In the genomic region with DNA sequence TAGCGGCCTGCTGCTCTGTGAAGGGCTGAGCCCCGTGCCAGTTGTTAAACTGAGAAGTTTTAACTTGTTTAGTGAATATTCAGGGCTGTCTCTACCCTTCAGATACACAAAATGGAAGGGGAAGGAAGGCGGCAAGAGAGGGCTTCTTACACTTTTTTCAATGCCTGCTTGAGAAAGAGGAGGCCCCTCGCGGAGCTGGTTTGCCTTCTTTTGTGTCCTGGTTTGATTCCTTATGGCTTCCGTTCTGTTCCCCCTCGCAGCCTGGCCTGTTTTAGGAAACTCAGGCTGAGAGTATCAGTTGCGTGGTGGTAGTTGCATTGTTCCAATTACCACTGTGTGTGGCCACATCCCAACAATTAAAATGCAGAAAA, we compare ENCODE assay signal across 8 cellular contexts. TPM values are rescaled to one million over a fixed set of nuclear protein-coding genes. Genes with fewer than 3 reads are reported as not detected.
DNase-seq lines count a peak whose midpoint lies in the region; ATAC-seq and TF ChIP-seq lines count a peak whose summit lies in the region.

No MANE protein-coding gene starts in this region.

- no peak for ATAC-seq in HG03469 (IDR thresholded peaks at IDR 0.05; ENCODE audit: unreplicated experiment)

- DNase-seq in endodermal cell (peak; percentile 71), NCI-H446 (lab: John Stamatoyannopoulos, UW) (no peak), NCI-H345 treated with DMSO at 0.1 percent for 48 hours (lab: John Stamatoyannopoulos, UW; ENCODE audit: unreplicated experiment) (no peak), NCI-H1417 treated with DMSO at 0.1 percent for 48 hours (lab: John Stamatoyannopoulos, UW) (no peak)

- H3K9me2 ChIP-seq in DOHH2 (replicated peaks; ENCODE audit: control insufficient read depth, low read length) = no peaks in the 10 kb centered on the region
- no peaks in the 10 kb centered on the region for H3K9me2 ChIP-seq in OCI-LY1 (ENCODE audit: low read depth, low read length)

- H3K4me3 ChIP-seq in DOHH2 (ENCODE audit: low read length) = peak overlapping the region; percentile 99
- H3K4me3 ChIP-seq in OCI-LY1 (ENCODE audit: low read depth, low read length, poor library complexity, severe bottlenecking) = peak overlapping the region; percentile 88
- H3K4me3 ChIP-seq in endodermal cell (ENCODE audit: low read length) = peak overlapping the region; percentile 100

- no peaks in the 10 kb centered on the region; the same call in 1 of the 2 replicates for H4K20me1 ChIP-seq in DOHH2 (ENCODE audit: control insufficient read depth, insufficient read depth, low read depth, low read length)
- H4K20me1 ChIP-seq in OCI-LY1 (ENCODE audit: insufficient read depth, low read length) = no peaks in the 10 kb centered on the region

- H3K36me3 ChIP-seq in DOHH2 (ENCODE audit: control insufficient read depth, low read length) (peaks cover 35% of the 10 kb centered on the region), OCI-LY1 (ENCODE audit: insufficient read depth, low read length) (peaks cover 30% of the 10 kb centered on the region), endodermal cell (ENCODE audit: control insufficient read depth, insufficient read depth, low read length) (peaks cover 30% of the 10 kb centered on the region)

- H3K9me3 Mint-ChIP-seq in endodermal cell = no peaks in the 10 kb centered on the region
- H3K9me3 Mint-ChIP-seq in nephron = no peaks in the 10 kb centered on the region

- H3K27ac ChIP-seq in DOHH2 (ENCODE audit: low read depth, low read length) (peak overlapping the region; percentile 56), OCI-LY1 (ENCODE audit: low read depth, low read length, poor library complexity, severe bottlenecking) (peak overlapping the region; percentile 39), endodermal cell (ENCODE audit: low read depth, low read length) (peak overlapping the region; percentile 100)

- H3K4me2 ChIP-seq in DOHH2 (ENCODE audit: low read length) = peak overlapping the region; percentile 70
- peak overlapping the region; percentile 99 for H3K4me2 ChIP-seq in OCI-LY1 (ENCODE audit: low read length)

- peak overlapping the region; percentile 96 for H3K27ac Mint-ChIP-seq in endodermal cell
- peak overlapping the region; percentile 96 to 100 (median 99) for H3K27ac Mint-ChIP-seq in nephron

- H3K27me3 ChIP-seq in DOHH2 (ENCODE audit: control insufficient read depth, low read length) = no peaks in the 10 kb centered on the region
- H3K27me3 ChIP-seq in OCI-LY1 (ENCODE audit: insufficient read depth, low read length) = no peaks in the 10 kb centered on the region
- no peaks in the 10 kb centered on the region for H3K27me3 ChIP-seq in endodermal cell (ENCODE audit: control insufficient read depth, insufficient read depth, low read length, poor library complexity, severe bottlenecking)

- TF ChIP-seq CTCF in DOHH2 (IDR thresholded peaks at IDR 0.05; ENCODE audit: low read depth, low read length, poor library complexity, severe bottlenecking) (no peak), OCI-LY1 (IDR thresholded peaks at IDR 0.05; ENCODE audit: low read length) (no peak), endodermal cell (conservative IDR thresholded peaks at IDR 0.05) (no peak), nephron (IDR thresholded peaks at IDR 0.05; ENCODE audit: unreplicated experiment in 3 of 3) (no peak)

- 0 to 8% methylated on average over 1 to 8 of the region's 8 CpGs for WGBS in endodermal cell (ENCODE audit: insufficient coverage in 1 of 2, insufficient read length in 1 of 2), 2 experiments

- no peak overlapping the region for H2AFZ ChIP-seq in OCI-LY1 (ENCODE audit: low read length)

- H3K79me2 ChIP-seq in DOHH2 (ENCODE audit: control insufficient read depth, low read length) (peaks cover 38% of the 10 kb centered on the region), OCI-LY1 (ENCODE audit: insufficient read depth, low read length) (peaks cover 23% of the 10 kb centered on the region)

- H3K9me3 ChIP-seq in DOHH2 (ENCODE audit: control insufficient read depth, insufficient read depth, low read length) = no peaks in the 10 kb centered on the region
- no peaks in the 10 kb centered on the region for H3K9me3 ChIP-seq in OCI-LY1 (ENCODE audit: low read length)
- no peaks in the 10 kb centered on the region for H3K9me3 ChIP-seq in endodermal cell (ENCODE audit: control insufficient read depth, low read length)

- H3K27me3 Mint-ChIP-seq in endodermal cell (ENCODE audit: insufficient read depth) (no peaks in the 10 kb centered on the region), nephron (ENCODE audit: low read depth) (no peaks in the 10 kb centered on the region)

- H3K36me3 Mint-ChIP-seq in endodermal cell (ENCODE audit: low read depth) (peaks cover 25% of the 10 kb centered on the region), nephron (ENCODE audit: low read depth) (peaks cover 28% of the 10 kb centered on the region)

- H3K9ac ChIP-seq in OCI-LY1 (ENCODE audit: low read length) (peak overlapping the region; percentile 82), endodermal cell (ENCODE audit: extremely low read depth, low read length, poor library complexity, severe bottlenecking) (peak overlapping the region; percentile 100)

- H3K4me3 Mint-ChIP-seq in endodermal cell (peak overlapping the region; percentile 82), nephron (peak overlapping the region; percentile 89 to 95 (median 92))

- H3F3A ChIP-seq in DOHH2 (ENCODE audit: control insufficient read depth, insufficient read depth) = no peaks in the 10 kb centered on the region
- no peaks in the 10 kb centered on the region for H3F3A ChIP-seq in OCI-LY1 (ENCODE audit: insufficient read depth, low read length)

- H3K4me1 Mint-ChIP-seq in endodermal cell (peaks cover 31% of the 10 kb centered on the region), nephron (peaks cover 34% of the 10 kb centered on the region)

- H3K4me1 ChIP-seq in DOHH2 (ENCODE audit: control insufficient read depth, low read length) (peaks cover 27% of the 10 kb centered on the region), OCI-LY1 (ENCODE audit: insufficient read depth, low read length, severe bottlenecking) (peaks cover 31% of the 10 kb centered on the region), endodermal cell (ENCODE audit: control insufficient read depth, insufficient read depth, low read length) (peaks cover 5% of the 10 kb centered on the region)

RNA-seq across cellular contexts. Expression of gene FAM53C, which starts 1.0 kb away (rescaled TPM):
- total RNA-seq in endodermal cell = 10 to 100 TPM; 41.6 to 46.4 TPM
- 46.5 TPM for polyA plus RNA-seq in endodermal cell (2013, experiment 1 of 2)
- 41.4 TPM for polyA plus RNA-seq in endodermal cell (2013, experiment 2 of 2)

RNA-seq across cellular contexts. Expression of gene CDC25C, which starts 7.5 kb away (rescaled TPM):
- total RNA-seq in endodermal cell = 10 to 100 TPM; 14.8 to 30.6 TPM
- polyA plus RNA-seq in endodermal cell (2013, experiment 1 of 2) = 34.8 TPM
- 33.9 TPM for polyA plus RNA-seq in endodermal cell (2013, experiment 2 of 2)

RNA-seq across cellular contexts. Expression of gene KDM3B, which starts 13.4 kb away (rescaled TPM):
- total RNA-seq in endodermal cell = 100 to 1,000 TPM in 1 of 2 donors, 10 to 100 TPM in 1; 98.2 to 104 TPM
- 77.8 TPM for polyA plus RNA-seq in endodermal cell (2013, experiment 1 of 2)
- polyA plus RNA-seq in endodermal cell (2013, experiment 2 of 2) = 77.7 TPM

Comparison
In these comparisons a context has a peak if more than half of its experiments do, and no peak if none do; other contexts are left out.
1. H3K27ac ChIP-seq: peak in every context shown above with its lines; median percentile 100 in endodermal cell; 56 in DOHH2; 39 in OCI-LY1.